Comparison of ENCODE assay signal across 30 cellular contexts in the genomic region with DNA sequence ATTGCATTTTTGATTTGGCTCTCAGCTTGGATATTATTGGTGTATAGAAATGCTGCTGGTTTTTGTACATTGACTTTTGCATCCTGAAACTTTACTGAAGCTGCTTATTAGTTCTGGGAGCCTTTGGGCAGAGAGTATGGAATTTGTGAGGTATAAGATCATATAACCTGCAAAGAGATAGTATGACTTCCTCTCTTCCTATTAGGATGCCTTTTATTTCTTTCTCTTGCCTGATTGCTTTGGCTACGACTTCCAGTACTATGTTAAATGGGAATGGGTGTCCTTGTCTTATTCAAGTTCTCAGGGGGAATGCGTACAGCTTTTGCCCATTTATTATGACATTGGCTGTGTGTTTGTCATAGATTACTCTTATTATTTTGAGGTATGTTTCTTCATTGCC.
"Had no signal": no experiment of that assay in that cellular context is flagged by ENCODE, and none has a peak within 500 bp of the region (broad histone marks: within the 10 kb centered on the region; RNA-seq: fewer than 3 reads in every experiment).

No MANE protein-coding gene starts in this region.

- H3K4me1 ChIP-seq: neural progenitor cell, parathyroid adenoma, psoas muscle, spleen, thyroid gland, tibial nerve, upper lobe of left lung, vagina had no signal

- H2AFZ ChIP-seq: neural progenitor cell, parathyroid adenoma had no signal

- H3K27me3 Mint-ChIP-seq: progenitor cell of endocrine pancreas; stimulated activated memory B cell treated with anti-CD40 and anti-IgM and Interleukin-4, amounts not matched to agents 10 μg/mL and 1 μg/mL and 100 μg/mL, for 72 hours; stimulated activated naive CD8-positive, alpha-beta T cell treated with anti-CD3 and anti-CD28 coated beads, Interleukin-15, Interleukin-2, amounts not matched to agents 100 ng/mL and 50 ng/mL, for 24 hours had no signal

- DNase-seq: natural killer cell; occipital lobe; ovary; posterior cingulate gyrus; psoas muscle; right cardiac atrium; spleen; stimulated activated CD4-positive, alpha-beta T cell treated with anti-CD3 and anti-CD28 coated beads, Interleukin-12 subunit alpha, Interleukin-12 subunit beta, amount 100 ng/mL, for 4 hours; stimulated activated CD4-positive, alpha-beta T cell treated with anti-CD3 and anti-CD28 coated beads, Interleukin-1b, Interleukin-23, amount 100 ng/mL, for 48 hours; stimulated activated CD4-positive, alpha-beta T cell treated with anti-CD3 and anti-CD28 coated beads, Interleukin-4, amount 100 ng/mL, for 1 hour; stimulated activated CD4-positive, alpha-beta T cell treated with anti-CD3 and anti-CD28 coated beads, Interleukin-4, amount 100 ng/mL, for 4 hours; stimulated activated CD8-positive, alpha-beta memory T cell treated with anti-CD3 and anti-CD28 coated beads, Interleukin-4, amount 100 ng/mL, for 48 hours; stimulated activated naive CD4-positive, alpha-beta T cell treated with Interleukin-2 at 50 U/mL for 16 hours; stomach; thyroid gland; trophoblast cell; upper lobe of left lung had no signal

- H3K27ac Mint-ChIP-seq: nephron; neural progenitor cell; progenitor cell of endocrine pancreas; stimulated activated naive CD8-positive, alpha-beta T cell treated with anti-CD3 and anti-CD28 coated beads, Interleukin-15, Interleukin-2, amounts not matched to agents 100 ng/mL and 50 ng/mL, for 24 hours had no signal

- FAIRE-seq: urothelium cell line had no signal

- H3K9ac ChIP-seq: neural progenitor cell, parathyroid adenoma had no signal

- H3K9me3 ChIP-seq: ovary, thoracic aorta, thyroid gland, vagina had no signal

- H3K27ac ChIP-seq: neural progenitor cell, ovary, parathyroid adenoma, psoas muscle, skin epidermis, spleen, stomach, thoracic aorta, thyroid gland, tibial nerve, upper lobe of left lung, vagina had no signal

- H3K36me3 ChIP-seq: ovary had no signal

- H3K27me3 ChIP-seq: neural progenitor cell, ovary, spleen, stomach, thyroid gland, tibial nerve, upper lobe of left lung, vagina had no signal

- H3K4me3 ChIP-seq: neural progenitor cell, ovary, psoas muscle, skin epidermis, smooth muscle cell, spleen, stomach, thoracic aorta, thyroid gland, tibial nerve, upper lobe of left lung, vagina had no signal

- ATAC-seq: natural killer cell; psoas muscle; right cardiac atrium; sciatic nerve; stimulated activated memory B cell treated with anti-CD40 and anti-IgM and Interleukin-4, amounts not matched to agents 10 μg/mL and 1 μg/mL and 100 μg/mL, for 72 hours had no signal

- H3K4me2 ChIP-seq: neural progenitor cell, smooth muscle cell had no signal

- H3K4me1 Mint-ChIP-seq: nephron, neural progenitor cell had no signal

- H3K4me3 Mint-ChIP-seq: natural killer cell; nephron; neural progenitor cell; stimulated activated memory B cell treated with anti-CD40 and anti-IgM and Interleukin-4, amounts not matched to agents 10 μg/mL and 1 μg/mL and 100 μg/mL, for 72 hours; stimulated activated naive CD8-positive, alpha-beta T cell treated with anti-CD3 and anti-CD28 coated beads, Interleukin-15, Interleukin-2, amounts not matched to agents 100 ng/mL and 50 ng/mL, for 24 hours had no signal
